In the genomic region with DNA sequence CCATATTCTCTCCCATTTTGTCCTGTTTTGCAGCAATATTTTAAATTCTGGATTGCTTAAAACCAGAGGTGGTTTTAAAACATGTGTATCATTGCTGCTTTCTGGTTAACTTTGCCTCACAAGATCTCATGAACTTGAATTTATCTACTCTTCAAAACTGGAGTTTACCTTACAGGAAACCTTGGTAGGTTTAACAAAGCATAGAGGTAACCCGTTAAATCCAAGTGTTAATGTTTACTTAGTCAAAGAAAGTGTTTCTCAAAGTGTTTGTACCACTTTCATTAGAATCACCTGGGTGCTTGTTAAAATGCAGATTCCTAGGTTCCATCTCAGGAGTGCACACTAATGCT, we compare ENCODE assay signal across 10 cellular contexts. TPM values are rescaled to one million over a fixed set of nuclear protein-coding genes. Genes with fewer than 3 reads are reported as not detected.
A peak's percentile ranks its signal among the peaks of the same experiment; 100 is the strongest.
DNase-seq lines count a peak whose midpoint lies in the region; ATAC-seq and TF ChIP-seq lines count a peak whose summit lies in the region.
"Had no signal": no experiment of that assay in that cellular context is flagged by ENCODE, and none has a peak within 500 bp of the region (broad histone marks: within the 10 kb centered on the region; RNA-seq: fewer than 3 reads in every experiment).

No MANE protein-coding gene starts in this region.

- H3K27ac ChIP-seq in tibial nerve, result no peak overlapping the region
- H3K27ac ChIP-seq: vagina had no signal

- no peak for TF ChIP-seq EP300 in tibial nerve (IDR thresholded peaks at IDR 0.05)

- no peak for DNase-seq in activated T-cell treated with anti-CD3 and anti-CD28 coated beads, Interleukin-2, amount 50 U/mL, for 24 hours
- DNase-seq in activated T-cell treated with anti-CD3 and anti-CD28 coated beads, Interleukin-2, amount 50 U/mL, for 1 hour, result no peak
- DNase-seq in osteocyte (ENCODE audit: extremely low spot score, unreplicated experiment) (no peak), tibial nerve (ENCODE audit: low spot score in 2 of 2) (no peak), KG1 (lab: John Stamatoyannopoulos, UW) (no peak), AG08395 (ENCODE audit: low spot score) (no peak)
- DNase-seq: NCI-H1930 had no signal

- H3K4me3 Mint-ChIP-seq in activated T-cell treated with anti-CD3 and anti-CD28 coated beads, Interleukin-2, amount 50 U/mL, for 24 hours, result peak overlapping the region; percentile 57
- H3K4me3 Mint-ChIP-seq in IgD-negative memory B cell (peak overlapping the region in 1 of 4 donors; percentile 6), osteocyte (ENCODE audit: unreplicated experiment) (no peak overlapping the region)

- H3K4me1 ChIP-seq in tibial nerve, result peaks cover 0 to 9% (median 5%) of the 10 kb centered on the region in 4 donors

- ATAC-seq in GM21786 (IDR thresholded peaks at IDR 0.05; ENCODE audit: unreplicated experiment), result peak; percentile 14

- H3K36me3 Mint-ChIP-seq in activated T-cell treated with anti-CD3 and anti-CD28 coated beads, Interleukin-2, amount 50 U/mL, for 24 hours (ENCODE audit: low read depth), result peaks cover 45% of the 10 kb centered on the region
- H3K36me3 Mint-ChIP-seq in IgD-negative memory B cell (peaks cover 1% of the 10 kb centered on the region), osteocyte (ENCODE audit: unreplicated experiment) (peaks cover 22% of the 10 kb centered on the region)

- H3K27me3 ChIP-seq in tibial nerve, result no peaks in the 10 kb centered on the region
- H3K27me3 ChIP-seq: vagina had no signal

- H3K27me3 Mint-ChIP-seq in activated T-cell treated with anti-CD3 and anti-CD28 coated beads, Interleukin-2, amount 50 U/mL, for 24 hours, result no peaks in the 10 kb centered on the region
- H3K27me3 Mint-ChIP-seq in IgD-negative memory B cell (no peaks in the 10 kb centered on the region), osteocyte (ENCODE audit: unreplicated experiment) (no peaks in the 10 kb centered on the region)

- peak overlapping the region; percentile 92 for H3K27ac Mint-ChIP-seq in activated T-cell treated with anti-CD3 and anti-CD28 coated beads, Interleukin-2, amount 50 U/mL, for 24 hours
- H3K27ac Mint-ChIP-seq in IgD-negative memory B cell (peak overlapping the region in 2 of 3 donors; percentile 27 to 63), osteocyte (ENCODE audit: unreplicated experiment) (peak overlapping the region; percentile 20)

- peaks cover 45% of the 10 kb centered on the region for H3K4me1 Mint-ChIP-seq in activated T-cell treated with anti-CD3 and anti-CD28 coated beads, Interleukin-2, amount 50 U/mL, for 24 hours (ENCODE audit: low read depth)
- H3K4me1 Mint-ChIP-seq in IgD-negative memory B cell, result peaks cover 11 to 20% (median 13%) of the 10 kb centered on the region in 3 donors
- H3K4me1 Mint-ChIP-seq in osteocyte (ENCODE audit: unreplicated experiment), result peaks cover 11% of the 10 kb centered on the region

- H3K4me3 ChIP-seq in tibial nerve, result no peak overlapping the region
- H3K4me3 ChIP-seq: vagina had no signal

- WGBS in tibial nerve, 2 donors, result 87 to 88% methylated on average over 1 of the region's 1 CpG

- H3K9me3 ChIP-seq in tibial nerve, result no peaks in the 10 kb centered on the region
- H3K9me3 ChIP-seq: vagina had no signal

- no peak for TF ChIP-seq POLR2A in tibial nerve (IDR thresholded peaks at IDR 0.05)

- TF ChIP-seq CTCF in osteocyte (IDR thresholded peaks at IDR 0.05) (no peak), tibial nerve (IDR thresholded peaks at IDR 0.05) (no peak)

- H3K36me3 ChIP-seq in tibial nerve, result peaks cover 0 to 42% (median 0%) of the 10 kb centered on the region in 3 donors

- no peaks in the 10 kb centered on the region for H3K9me3 Mint-ChIP-seq in activated T-cell treated with anti-CD3 and anti-CD28 coated beads, Interleukin-2, amount 50 U/mL, for 24 hours
- H3K9me3 Mint-ChIP-seq in IgD-negative memory B cell (no peaks in the 10 kb centered on the region), osteocyte (ENCODE audit: unreplicated experiment) (no peaks in the 10 kb centered on the region)

RNA-seq across cellular contexts. Expression of gene VDAC2, which starts 44.0 kb away (rescaled TPM):
- polyA plus RNA-seq in IgD-negative memory B cell, result 134 TPM
- 130 TPM in 2 replicates for total RNA-seq in osteocyte
- total RNA-seq in tibial nerve, result 100 to 1,000 TPM in 3 of 4 donors, 10 to 100 TPM in 1; 89.1 to 114 (median 109) TPM

RNA-seq across cellular contexts. Expression of gene SAMD8, which starts 55.1 kb away (rescaled TPM):
- 11.7 TPM for polyA plus RNA-seq in IgD-negative memory B cell
- 25.9 and 26.4 TPM in 2 replicates for total RNA-seq in osteocyte
- 10 to 100 TPM; 46.5 to 62.0 (median 56.7) TPM for total RNA-seq in tibial nerve

Comparison
In these comparisons a context has a peak if more than half of its experiments do, and no peak if none do; other contexts are left out.
1. H3K27ac Mint-ChIP-seq: peak in every context shown above with its lines; median percentile 92 in activated T-cell treated with anti-CD3 and anti-CD28 coated beads, Interleukin-2, amount 50 U/mL, for 24 hours; 45 in IgD-negative memory B cell; 20 in osteocyte.